ENCODE assay signal across 21 cellular contexts in genomic region chr1:63255153-63255552, GRCh38.
"Had no signal": no experiment of that assay in that cellular context is flagged by ENCODE, and none has a peak within 500 bp of the region (broad histone marks: within the 10 kb centered on the region; RNA-seq: fewer than 3 reads in every experiment).

No MANE protein-coding gene starts in this region.

- ATAC-seq: activated CD4-positive, alpha-beta T cell treated with anti-CD3 and anti-CD28 coated beads for 36 hours; body of pancreas; esophagus mucosa; heart left ventricle; right lobe of liver; stimulated activated naive B cell treated with anti-CD40 and anti-IgM and Interleukin-4, amounts not matched to agents 10 μg/mL and 1 μg/mL and 100 μg/mL, for 72 hours; T-cell had no signal

- DNase-seq: activated CD4-positive, alpha-beta memory T cell treated with anti-CD3 and anti-CD28 coated beads, Interleukin-2, amount 10 ng/mL, durations not matched to agents 7 days and 5 days; activated CD4-positive, alpha-beta T cell treated with anti-CD3 and anti-CD28 coated beads for 36 hours; activated CD8-positive, alpha-beta memory T cell treated with anti-CD3 and anti-CD28 coated beads, Interleukin-2, amount 50 U/mL, for 4 hours; body of pancreas; cerebellar nuclear complex; dermis blood vessel endothelial cell; endodermal cell; heart left ventricle; islet precursor cell; left ventricle myocardium inferior; mesendoderm; occipital lobe; right lobe of liver; spleen; stimulated activated CD4-positive, alpha-beta T cell treated with anti-CD3 and anti-CD28 coated beads, Interleukin-1b, Interleukin-23, amount 100 ng/mL, for 48 hours; stimulated activated naive B cell treated with anti-CD40 and anti-IgM and Interleukin-4, amounts not matched to agents 10 μg/mL and 1 μg/mL and 100 μg/mL, for 72 hours; substantia nigra; T-cell; T1000; transverse colon had no signal

- H3K4me3 ChIP-seq: body of pancreas, heart left ventricle, left ventricle myocardium inferior, right lobe of liver, spleen, transverse colon had no signal
